ENCODE assay signal across 18 cellular contexts in genomic region chr17:43337684-43338428, GRCh38.
"Had no signal": no experiment of that assay in that cellular context is flagged by ENCODE, and none has a peak within 500 bp of the region (broad histone marks: within the 10 kb centered on the region; RNA-seq: fewer than 3 reads in every experiment).

No MANE protein-coding gene starts in this region.

- H3K4me3 ChIP-seq: coronary artery, esophagus squamous epithelium, gastroesophageal sphincter, pancreas, tibial nerve had no signal

- ATAC-seq: gastroesophageal sphincter, pancreas, right cardiac atrium had no signal

- H3K27ac Mint-ChIP-seq: activated naive CD8-positive, alpha-beta T cell treated with anti-CD3 and anti-CD28 coated beads for 36 hours; nephron; stimulated activated naive CD8-positive, alpha-beta T cell treated with anti-CD3 and anti-CD28 coated beads, Interleukin-15, Interleukin-2, amounts not matched to agents 100 ng/mL and 50 ng/mL, for 24 hours; T-helper 2 cell treated with Interferon-gamma antibody and Interleukin-4, amounts not matched to agents 5 μg/mL and 100 μg/mL, for 36 hours had no signal

- H3K36me3 ChIP-seq: esophagus squamous epithelium, gastroesophageal sphincter, neutrophil, pancreas, tibial nerve, WERI-Rb-1 had no signal

- H3K4me3 Mint-ChIP-seq: activated naive CD8-positive, alpha-beta T cell treated with anti-CD3 and anti-CD28 coated beads for 36 hours; nephron; stimulated activated naive CD8-positive, alpha-beta T cell treated with anti-CD3 and anti-CD28 coated beads, Interleukin-15, Interleukin-2, amounts not matched to agents 100 ng/mL and 50 ng/mL, for 24 hours; T-helper 2 cell treated with Interferon-gamma antibody and Interleukin-4, amounts not matched to agents 5 μg/mL and 100 μg/mL, for 36 hours had no signal

- H3K9me3 Mint-ChIP-seq: activated naive CD8-positive, alpha-beta T cell treated with anti-CD3 and anti-CD28 coated beads for 36 hours; nephron; stimulated activated naive CD8-positive, alpha-beta T cell treated with anti-CD3 and anti-CD28 coated beads, Interleukin-15, Interleukin-2, amounts not matched to agents 100 ng/mL and 50 ng/mL, for 24 hours; T-helper 2 cell treated with Interferon-gamma antibody and Interleukin-4, amounts not matched to agents 5 μg/mL and 100 μg/mL, for 36 hours had no signal

- DNase-seq: activated CD4-positive, alpha-beta T cell treated with anti-CD3 and anti-CD28 coated beads for 1 hour; activated CD4-positive, alpha-beta T cell treated with anti-CD3 and anti-CD28 coated beads, Interleukin-2, amount 50 U/mL, for 1 hour; activated naive CD8-positive, alpha-beta T cell treated with anti-CD3 and anti-CD28 coated beads for 36 hours; activated T-cell treated with anti-CD3 and anti-CD28 coated beads, Interleukin-2, amount 50 U/mL, for 1 hour; effector CD8-positive, alpha-beta T cell; esophagus squamous epithelium; head of caudate nucleus; pancreas; right cardiac atrium; stimulated activated CD4-positive, alpha-beta T cell treated with anti-CD3 and anti-CD28 coated beads, Interleukin-4, amount 100 ng/mL, for 24 hours; WERI-Rb-1 had no signal

- H3K27me3 Mint-ChIP-seq: activated naive CD8-positive, alpha-beta T cell treated with anti-CD3 and anti-CD28 coated beads for 36 hours; stimulated activated naive CD8-positive, alpha-beta T cell treated with anti-CD3 and anti-CD28 coated beads, Interleukin-15, Interleukin-2, amounts not matched to agents 100 ng/mL and 50 ng/mL, for 24 hours had no signal

- H3K27ac ChIP-seq: coronary artery, esophagus squamous epithelium, gastroesophageal sphincter, neutrophil, pancreas, tibial nerve, WERI-Rb-1 had no signal

- H3K9me3 ChIP-seq: esophagus squamous epithelium, gastroesophageal sphincter, neutrophil, pancreas, tibial nerve had no signal

- H3K27me3 ChIP-seq: esophagus squamous epithelium, gastroesophageal sphincter, pancreas, tibial nerve had no signal
